In genomic region chr1:8839990-8840389, GRCh38 we compare ENCODE assay signal across 2 cellular contexts.
TF ChIP-seq lines count a peak whose summit lies in the region.

No MANE protein-coding gene starts in this region.

TF ChIP-seq in HEK293, 187 proteins besides CTCF, POLR2A, EP300 and RAD21:
- TF ChIP-seq SP7 (tag by site-specific recombination; IDR thresholded peaks at IDR 0.05) (no peak), ZNF529 (tag by site-specific recombination; IDR thresholded peaks at IDR 0.05; ENCODE audit: insufficient replicate concordance) (no peak), ZNF544 (tag by site-specific recombination; IDR thresholded peaks at IDR 0.05) (no peak), ZFHX2 (tag by site-specific recombination; conservative IDR thresholded peaks at IDR 0.05) (0 out of 2 replicates have a peak, but pooled peaks have one; percentile 23), EGR2 (tag by site-specific recombination; IDR thresholded peaks at IDR 0.05; ENCODE audit: low read depth) (0 out of 2 replicates have a peak, but pooled peaks have one; percentile 11)

TF ChIP-seq in K562, 482 proteins besides CTCF, POLR2A, EP300 and RAD21:
- TF ChIP-seq RBM39 (optimal IDR thresholded peaks at IDR 0.05; ENCODE audit: low read depth, low read length) (no peak), JUND (IDR thresholded peaks at IDR 0.05; ENCODE audit: borderline replicate concordance, low read depth, low read length) (no peak), JUND (tag; IDR thresholded peaks at IDR 0.05; ENCODE audit: borderline replicate concordance, low read depth, low read length) (no peak), SMAD3 (CRISPR knock-in tag; conservative IDR thresholded peaks at IDR 0.05) (no peak), NEUROD1 (IDR thresholded peaks at IDR 0.05; ENCODE audit: borderline replicate concordance, low read depth, low read length, partially characterized antibody) (no peak), LARP7 (IDR thresholded peaks at IDR 0.05) (no peak), HDAC3 (IDR thresholded peaks at IDR 0.05; ENCODE audit: borderline replicate concordance, partially characterized antibody) (no peak), ZNF766 (CRISPR knock-in tag; conservative IDR thresholded peaks at IDR 0.05) (peak; percentile 65), CAMTA2 (CRISPR knock-in tag; conservative IDR thresholded peaks at IDR 0.05) (no peak), ZNF431 (CRISPR knock-in tag; IDR thresholded peaks at IDR 0.05) (peak; percentile 60; the same call in 1 of the 2 replicates), ZBTB33 (CRISPR knock-in tag; IDR thresholded peaks at IDR 0.05) (peak; percentile 85), BHLHE40 (IDR thresholded peaks at IDR 0.05; ENCODE audit: low read length) (no peak), PHF8 (IDR thresholded peaks at IDR 0.05; ENCODE audit: borderline replicate concordance, low read length) (no peak), HMG20A (CRISPR knock-in tag; conservative IDR thresholded peaks at IDR 0.05) (no peak), RREB1 (CRISPR knock-in tag; IDR thresholded peaks at IDR 0.05) (no peak), TRIM28 (IDR thresholded peaks at IDR 0.05) (no peak), SMARCC2 (IDR thresholded peaks at IDR 0.05; ENCODE audit: low read depth) (no peak), CHD2 (IDR thresholded peaks at IDR 0.05; ENCODE audit: low read depth, low read length) (peak; percentile 82)
- TF ChIP-seq, protein P1, sequence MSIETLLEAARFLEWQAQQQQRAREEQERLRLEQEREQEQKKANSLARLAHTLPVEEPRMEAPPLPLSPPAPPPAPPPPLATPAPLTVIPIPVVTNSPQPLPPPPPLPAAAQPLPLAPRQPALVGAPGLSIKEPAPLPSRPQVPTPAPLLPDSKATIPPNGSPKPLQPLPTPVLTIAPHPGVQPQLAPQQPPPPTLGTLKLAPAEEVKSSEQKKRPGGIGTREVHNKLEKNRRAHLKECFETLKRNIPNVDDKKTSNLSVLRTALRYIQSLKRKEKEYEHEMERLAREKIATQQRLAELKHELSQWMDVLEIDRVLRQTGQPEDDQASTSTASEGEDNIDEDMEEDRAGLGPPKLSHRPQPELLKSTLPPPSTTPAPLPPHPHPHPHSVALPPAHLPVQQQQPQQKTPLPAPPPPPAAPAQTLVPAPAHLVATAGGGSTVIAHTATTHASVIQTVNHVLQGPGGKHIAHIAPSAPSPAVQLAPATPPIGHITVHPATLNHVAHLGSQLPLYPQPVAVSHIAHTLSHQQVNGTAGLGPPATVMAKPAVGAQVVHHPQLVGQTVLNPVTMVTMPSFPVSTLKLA (conservative IDR thresholded peaks at IDR 0.05): no peak
- TF ChIP-seq, protein P2, sequence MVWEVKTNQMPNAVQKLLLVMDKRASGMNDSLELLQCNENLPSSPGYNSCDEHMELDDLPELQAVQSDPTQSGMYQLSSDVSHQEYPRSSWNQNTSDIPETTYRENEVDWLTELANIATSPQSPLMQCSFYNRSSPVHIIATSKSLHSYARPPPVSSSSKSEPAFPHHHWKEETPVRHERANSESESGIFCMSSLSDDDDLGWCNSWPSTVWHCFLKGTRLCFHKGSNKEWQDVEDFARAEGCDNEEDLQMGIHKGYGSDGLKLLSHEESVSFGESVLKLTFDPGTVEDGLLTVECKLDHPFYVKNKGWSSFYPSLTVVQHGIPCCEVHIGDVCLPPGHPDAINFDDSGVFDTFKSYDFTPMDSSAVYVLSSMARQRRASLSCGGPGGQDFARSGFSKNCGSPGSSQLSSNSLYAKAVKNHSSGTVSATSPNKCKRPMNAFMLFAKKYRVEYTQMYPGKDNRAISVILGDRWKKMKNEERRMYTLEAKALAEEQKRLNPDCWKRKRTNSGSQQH (CRISPR knock-in tag; IDR thresholded peaks at IDR 0.05): no peak
- TF ChIP-seq, protein P3, sequence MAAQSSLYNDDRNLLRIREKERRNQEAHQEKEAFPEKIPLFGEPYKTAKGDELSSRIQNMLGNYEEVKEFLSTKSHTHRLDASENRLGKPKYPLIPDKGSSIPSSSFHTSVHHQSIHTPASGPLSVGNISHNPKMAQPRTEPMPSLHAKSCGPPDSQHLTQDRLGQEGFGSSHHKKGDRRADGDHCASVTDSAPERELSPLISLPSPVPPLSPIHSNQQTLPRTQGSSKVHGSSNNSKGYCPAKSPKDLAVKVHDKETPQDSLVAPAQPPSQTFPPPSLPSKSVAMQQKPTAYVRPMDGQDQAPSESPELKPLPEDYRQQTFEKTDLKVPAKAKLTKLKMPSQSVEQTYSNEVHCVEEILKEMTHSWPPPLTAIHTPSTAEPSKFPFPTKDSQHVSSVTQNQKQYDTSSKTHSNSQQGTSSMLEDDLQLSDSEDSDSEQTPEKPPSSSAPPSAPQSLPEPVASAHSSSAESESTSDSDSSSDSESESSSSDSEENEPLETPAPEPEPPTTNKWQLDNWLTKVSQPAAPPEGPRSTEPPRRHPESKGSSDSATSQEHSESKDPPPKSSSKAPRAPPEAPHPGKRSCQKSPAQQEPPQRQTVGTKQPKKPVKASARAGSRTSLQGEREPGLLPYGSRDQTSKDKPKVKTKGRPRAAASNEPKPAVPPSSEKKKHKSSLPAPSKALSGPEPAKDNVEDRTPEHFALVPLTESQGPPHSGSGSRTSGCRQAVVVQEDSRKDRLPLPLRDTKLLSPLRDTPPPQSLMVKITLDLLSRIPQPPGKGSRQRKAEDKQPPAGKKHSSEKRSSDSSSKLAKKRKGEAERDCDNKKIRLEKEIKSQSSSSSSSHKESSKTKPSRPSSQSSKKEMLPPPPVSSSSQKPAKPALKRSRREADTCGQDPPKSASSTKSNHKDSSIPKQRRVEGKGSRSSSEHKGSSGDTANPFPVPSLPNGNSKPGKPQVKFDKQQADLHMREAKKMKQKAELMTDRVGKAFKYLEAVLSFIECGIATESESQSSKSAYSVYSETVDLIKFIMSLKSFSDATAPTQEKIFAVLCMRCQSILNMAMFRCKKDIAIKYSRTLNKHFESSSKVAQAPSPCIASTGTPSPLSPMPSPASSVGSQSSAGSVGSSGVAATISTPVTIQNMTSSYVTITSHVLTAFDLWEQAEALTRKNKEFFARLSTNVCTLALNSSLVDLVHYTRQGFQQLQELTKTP (IDR thresholded peaks at IDR 0.05; ENCODE audit: low read depth in 1 of 2, partially characterized antibody in 2 of 2): no peak
- TF ChIP-seq, protein P4, sequence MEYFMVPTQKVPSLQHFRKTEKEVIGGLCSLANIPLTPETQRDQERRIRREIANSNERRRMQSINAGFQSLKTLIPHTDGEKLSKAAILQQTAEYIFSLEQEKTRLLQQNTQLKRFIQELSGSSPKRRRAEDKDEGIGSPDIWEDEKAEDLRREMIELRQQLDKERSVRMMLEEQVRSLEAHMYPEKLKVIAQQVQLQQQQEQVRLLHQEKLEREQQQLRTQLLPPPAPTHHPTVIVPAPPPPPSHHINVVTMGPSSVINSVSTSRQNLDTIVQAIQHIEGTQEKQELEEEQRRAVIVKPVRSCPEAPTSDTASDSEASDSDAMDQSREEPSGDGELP (CRISPR knock-in tag; IDR thresholded peaks at IDR 0.05; ENCODE audit: borderline replicate concordance): no peak
- TF ChIP-seq, protein P5, sequence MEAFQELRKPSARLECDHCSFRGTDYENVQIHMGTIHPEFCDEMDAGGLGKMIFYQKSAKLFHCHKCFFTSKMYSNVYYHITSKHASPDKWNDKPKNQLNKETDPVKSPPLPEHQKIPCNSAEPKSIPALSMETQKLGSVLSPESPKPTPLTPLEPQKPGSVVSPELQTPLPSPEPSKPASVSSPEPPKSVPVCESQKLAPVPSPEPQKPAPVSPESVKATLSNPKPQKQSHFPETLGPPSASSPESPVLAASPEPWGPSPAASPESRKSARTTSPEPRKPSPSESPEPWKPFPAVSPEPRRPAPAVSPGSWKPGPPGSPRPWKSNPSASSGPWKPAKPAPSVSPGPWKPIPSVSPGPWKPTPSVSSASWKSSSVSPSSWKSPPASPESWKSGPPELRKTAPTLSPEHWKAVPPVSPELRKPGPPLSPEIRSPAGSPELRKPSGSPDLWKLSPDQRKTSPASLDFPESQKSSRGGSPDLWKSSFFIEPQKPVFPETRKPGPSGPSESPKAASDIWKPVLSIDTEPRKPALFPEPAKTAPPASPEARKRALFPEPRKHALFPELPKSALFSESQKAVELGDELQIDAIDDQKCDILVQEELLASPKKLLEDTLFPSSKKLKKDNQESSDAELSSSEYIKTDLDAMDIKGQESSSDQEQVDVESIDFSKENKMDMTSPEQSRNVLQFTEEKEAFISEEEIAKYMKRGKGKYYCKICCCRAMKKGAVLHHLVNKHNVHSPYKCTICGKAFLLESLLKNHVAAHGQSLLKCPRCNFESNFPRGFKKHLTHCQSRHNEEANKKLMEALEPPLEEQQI (IDR thresholded peaks at IDR 0.05): peak; percentile 22; the same call in 1 of the 2 replicates
- TF ChIP-seq, protein P6, sequence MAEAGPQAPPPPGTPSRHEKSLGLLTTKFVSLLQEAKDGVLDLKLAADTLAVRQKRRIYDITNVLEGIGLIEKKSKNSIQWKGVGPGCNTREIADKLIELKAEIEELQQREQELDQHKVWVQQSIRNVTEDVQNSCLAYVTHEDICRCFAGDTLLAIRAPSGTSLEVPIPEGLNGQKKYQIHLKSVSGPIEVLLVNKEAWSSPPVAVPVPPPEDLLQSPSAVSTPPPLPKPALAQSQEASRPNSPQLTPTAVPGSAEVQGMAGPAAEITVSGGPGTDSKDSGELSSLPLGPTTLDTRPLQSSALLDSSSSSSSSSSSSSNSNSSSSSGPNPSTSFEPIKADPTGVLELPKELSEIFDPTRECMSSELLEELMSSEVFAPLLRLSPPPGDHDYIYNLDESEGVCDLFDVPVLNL (CRISPR knock-in tag; IDR thresholded peaks at IDR 0.05; ENCODE audit: low read depth): no peak
- TF ChIP-seq, protein P7, sequence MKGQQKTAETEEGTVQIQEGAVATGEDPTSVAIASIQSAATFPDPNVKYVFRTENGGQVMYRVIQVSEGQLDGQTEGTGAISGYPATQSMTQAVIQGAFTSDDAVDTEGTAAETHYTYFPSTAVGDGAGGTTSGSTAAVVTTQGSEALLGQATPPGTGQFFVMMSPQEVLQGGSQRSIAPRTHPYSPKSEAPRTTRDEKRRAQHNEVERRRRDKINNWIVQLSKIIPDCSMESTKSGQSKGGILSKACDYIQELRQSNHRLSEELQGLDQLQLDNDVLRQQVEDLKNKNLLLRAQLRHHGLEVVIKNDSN (CRISPR knock-in tag; IDR thresholded peaks at IDR 0.05): no peak
